ENCODE assay signal across 1 cellular context in genomic region chr11:75873417-75874148, GRCh38.
TF ChIP-seq lines count a peak whose summit lies in the region.

No MANE protein-coding gene starts in this region.

TF ChIP-seq in SK-N-SH treated with all-trans-retinoic acid at 6 μM for 48 hours, 23 proteins besides CTCF, POLR2A, EP300 and RAD21 (continued from another document):
- TF ChIP-seq, protein P1, sequence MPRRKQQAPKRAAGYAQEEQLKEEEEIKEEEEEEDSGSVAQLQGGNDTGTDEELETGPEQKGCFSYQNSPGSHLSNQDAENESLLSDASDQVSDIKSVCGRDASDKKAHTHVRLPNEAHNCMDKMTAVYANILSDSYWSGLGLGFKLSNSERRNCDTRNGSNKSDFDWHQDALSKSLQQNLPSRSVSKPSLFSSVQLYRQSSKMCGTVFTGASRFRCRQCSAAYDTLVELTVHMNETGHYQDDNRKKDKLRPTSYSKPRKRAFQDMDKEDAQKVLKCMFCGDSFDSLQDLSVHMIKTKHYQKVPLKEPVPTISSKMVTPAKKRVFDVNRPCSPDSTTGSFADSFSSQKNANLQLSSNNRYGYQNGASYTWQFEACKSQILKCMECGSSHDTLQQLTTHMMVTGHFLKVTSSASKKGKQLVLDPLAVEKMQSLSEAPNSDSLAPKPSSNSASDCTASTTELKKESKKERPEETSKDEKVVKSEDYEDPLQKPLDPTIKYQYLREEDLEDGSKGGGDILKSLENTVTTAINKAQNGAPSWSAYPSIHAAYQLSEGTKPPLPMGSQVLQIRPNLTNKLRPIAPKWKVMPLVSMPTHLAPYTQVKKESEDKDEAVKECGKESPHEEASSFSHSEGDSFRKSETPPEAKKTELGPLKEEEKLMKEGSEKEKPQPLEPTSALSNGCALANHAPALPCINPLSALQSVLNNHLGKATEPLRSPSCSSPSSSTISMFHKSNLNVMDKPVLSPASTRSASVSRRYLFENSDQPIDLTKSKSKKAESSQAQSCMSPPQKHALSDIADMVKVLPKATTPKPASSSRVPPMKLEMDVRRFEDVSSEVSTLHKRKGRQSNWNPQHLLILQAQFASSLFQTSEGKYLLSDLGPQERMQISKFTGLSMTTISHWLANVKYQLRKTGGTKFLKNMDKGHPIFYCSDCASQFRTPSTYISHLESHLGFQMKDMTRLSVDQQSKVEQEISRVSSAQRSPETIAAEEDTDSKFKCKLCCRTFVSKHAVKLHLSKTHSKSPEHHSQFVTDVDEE (CRISPR knock-in tag; IDR thresholded peaks at IDR 0.05), result no peak
- TF ChIP-seq ARNTL (CRISPR knock-in tag; IDR thresholded peaks at IDR 0.05; ENCODE audit: borderline replicate concordance, low read depth), result no peak
TF ChIP-seq in SK-N-SH treated with all-trans-retinoic acid at 6 μM for 48 hours: peak in this region for 0.
